12 cellular contexts compared by ENCODE assay signal in the genomic region with DNA sequence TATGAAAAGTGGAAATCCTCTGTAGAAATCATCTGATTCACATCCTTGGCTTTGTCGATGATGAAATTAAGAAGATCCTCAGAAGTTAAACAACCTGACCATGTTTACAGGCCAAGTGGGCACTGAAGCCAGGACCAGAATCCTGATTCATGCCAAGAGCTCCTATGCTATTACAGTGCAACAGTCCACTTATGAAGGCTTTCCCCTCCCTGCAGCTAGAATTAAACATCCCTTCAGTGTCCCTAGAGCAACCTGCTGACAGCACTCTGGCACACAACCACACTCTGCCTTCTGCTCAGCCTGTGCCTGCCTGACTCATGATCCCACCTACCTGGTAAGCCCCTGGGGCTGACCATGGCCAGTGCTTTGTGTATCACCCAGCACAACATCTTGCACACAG. TPM values are rescaled to one million over a fixed set of nuclear protein-coding genes. Genes with fewer than 3 reads are reported as not detected.
A peak's percentile ranks its signal among the peaks of the same experiment; 100 is the strongest.
DNase-seq lines count a peak whose midpoint lies in the region; ATAC-seq and TF ChIP-seq lines count a peak whose summit lies in the region.
"Had no signal": no experiment of that assay in that cellular context is flagged by ENCODE, and none has a peak within 500 bp of the region (broad histone marks: within the 10 kb centered on the region; RNA-seq: fewer than 3 reads in every experiment).

No MANE protein-coding gene starts in this region.

- DNase-seq in AG09309 (ENCODE audit: low read depth) (peak; percentile 17), LHCN-M2 (ENCODE audit: low read depth) (peak; percentile 47), cerebellar cortex (ENCODE audit: low spot score) (peak; percentile 90), iris pigment epithelial cell (ENCODE audit: low read depth) (peak; percentile 63), NCI-H146 (lab: John Stamatoyannopoulos, UW) (no peak), NAMALWA (ENCODE audit: low spot score) (no peak)
- DNase-seq: CD4-positive, alpha-beta T cell; NCI-H1092; NK-92 treated with Interleukin-12 subunit alpha and Interleukin-12 subunit beta, amount 100 ng/mL, for 24 hours; spleen had no signal

- H3K4me3 ChIP-seq in AG09309 (ENCODE audit: control insufficient read depth, low read depth, low read length) = no peak overlapping the region
- H3K4me3 ChIP-seq: spleen had no signal

- no peak for TF ChIP-seq CTCF in AG09309 (IDR thresholded peaks at IDR 0.05; ENCODE audit: control insufficient read depth, insufficient read depth, low read depth, low read length, missing control alignments)

- no peak for ATAC-seq in GM21529 (IDR thresholded peaks at IDR 0.05; ENCODE audit: unreplicated experiment)
- no peak for ATAC-seq in HG02571 (IDR thresholded peaks at IDR 0.05; ENCODE audit: unreplicated experiment)

RNA-seq across cellular contexts. Expression of a gene that starts 33.8 kb away (rescaled TPM):
- total RNA-seq in LHCN-M2 (2014; rRNA removed) = 9.9 and 15.2 TPM in 2 replicates
- 14.1 TPM for polyA plus RNA-seq in LHCN-M2 (2012)

Comparison
In these comparisons a context has a peak if more than half of its experiments do, and no peak if none do; other contexts are left out.
1. DNase-seq: peak in AG09309 (single experiment), LHCN-M2 (single experiment), cerebellar cortex (single experiment) and iris pigment epithelial cell (single experiment); none in NCI-H146 (single experiment) and NAMALWA (single experiment).